ENCODE assay signal across 33 cellular contexts in the genomic region with DNA sequence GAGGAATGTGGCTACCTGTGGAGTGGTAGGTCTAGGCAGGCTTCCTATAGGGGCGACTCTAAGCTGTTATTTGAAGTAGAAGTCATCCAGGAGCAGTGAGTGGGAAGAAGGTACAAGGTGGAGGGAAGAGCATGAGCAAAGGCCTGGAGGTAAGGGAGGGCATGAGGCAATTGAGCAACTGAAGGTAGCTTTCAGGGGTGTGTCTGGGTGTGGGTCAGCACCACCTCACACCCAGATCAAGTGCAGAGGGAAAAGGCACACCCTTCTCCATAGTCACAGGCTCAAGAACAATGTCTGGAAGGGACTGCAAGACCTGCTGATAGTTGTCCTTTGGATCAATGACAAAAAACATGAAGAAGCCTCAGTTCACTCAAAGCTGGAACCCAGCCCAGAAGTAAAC. TPM values are rescaled to one million over a fixed set of nuclear protein-coding genes. Genes with fewer than 3 reads are reported as not detected.
"Had no signal": no experiment of that assay in that cellular context is flagged by ENCODE, and none has a peak within 500 bp of the region (broad histone marks: within the 10 kb centered on the region; RNA-seq: fewer than 3 reads in every experiment).

No MANE protein-coding gene starts in this region.

- H3K4me3 ChIP-seq: cardiac muscle cell had no signal

- H3K36me3 ChIP-seq: brain microvascular endothelial cell, cardiac muscle cell had no signal

- H3K27me3 ChIP-seq: brain microvascular endothelial cell had no signal

- DNase-seq: activated B cell treated with CpG ODN at 0.5 μM for 24 hours; activated CD4-positive, alpha-beta memory T cell treated with anti-CD3 and anti-CD28 coated beads for 36 hours; activated CD4-positive, alpha-beta T cell treated with anti-CD3 and anti-CD28 coated beads for 4 hours; activated CD4-positive, alpha-beta T cell treated with anti-CD3 and anti-CD28 coated beads, Interleukin-2, amount 50 U/mL, for 1 hour; activated CD4-positive, CD25-positive, alpha-beta regulatory T cell treated with anti-CD3 and anti-CD28 coated beads, Interleukin-2, amount 50 U/mL, for 72 hours; activated CD8-positive, alpha-beta memory T cell treated with anti-CD3 and anti-CD28 coated beads for 24 hours; activated CD8-positive, alpha-beta memory T cell treated with anti-CD3 and anti-CD28 coated beads, Interleukin-2, amount 10 ng/mL, durations not matched to agents 7 days and 5 days; activated effector memory CD4-positive, alpha-beta T cell treated with anti-CD3 and anti-CD28 coated beads, Interleukin-2, amount 50 U/mL, for 16 hours; activated naive CD4-positive, alpha-beta T cell; activated naive CD4-positive, alpha-beta T cell treated with anti-CD3 and anti-CD28 coated beads, Interleukin-2, amount 50 U/mL, for 16 hours; activated naive CD8-positive, alpha-beta T cell treated with anti-CD3 and anti-CD28 coated beads for 36 hours; activated T-cell treated with anti-CD3 and anti-CD28 coated beads, Interleukin-2, amount 50 U/mL, for 1 hour; activated T-cell treated with anti-CD3 and anti-CD28 coated beads, Interleukin-2, amount 50 U/mL, for 72 hours; amniotic stem cell; aorta; brain microvascular endothelial cell; NCI-H1436 treated with DMSO at 0.1 percent for 48 hours; NCI-H1694 treated with DMSO at 0.1 percent for 48 hours; NCI-H2029; NCI-H345; NCI-H510A; NCI-H526; NCI-H748 treated with DMSO at 0.1 percent for 48 hours; NK-92 treated with Interleukin-12 subunit alpha and Interleukin-12 subunit beta, amount 100 ng/mL, for 24 hours; Right ventricle myocardium superior; SW 1271; T-helper 1 cell; T-helper 2 cell; T-helper 9 cell had no signal

- H3K27ac ChIP-seq: brain microvascular endothelial cell, cardiac muscle cell, VCaP had no signal

- H3K4me1 Mint-ChIP-seq: activated B cell treated with CpG ODN at 0.5 μM for 24 hours; activated CD8-positive, alpha-beta memory T cell treated with anti-CD3 and anti-CD28 coated beads, Interleukin-2, amount 10 ng/mL, durations not matched to agents 7 days and 5 days; activated naive CD8-positive, alpha-beta T cell treated with anti-CD3 and anti-CD28 coated beads for 36 hours; activated T-helper 17 cell treated with anti-CD3 and anti-CD28 coated beads, Interleukin-2, amount 50 U/mL, for 72 hours had no signal

- H3K4me3 Mint-ChIP-seq: activated B cell treated with CpG ODN at 0.5 μM for 24 hours; activated CD4-positive, alpha-beta memory T cell treated with anti-CD3 and anti-CD28 coated beads for 36 hours; activated CD8-positive, alpha-beta memory T cell treated with anti-CD3 and anti-CD28 coated beads, Interleukin-2, amount 10 ng/mL, durations not matched to agents 7 days and 5 days; activated naive CD8-positive, alpha-beta T cell treated with anti-CD3 and anti-CD28 coated beads for 36 hours; activated T-cell treated with anti-CD3 and anti-CD28 coated beads, Interleukin-2, amount 50 U/mL, for 72 hours; activated T-helper 17 cell treated with anti-CD3 and anti-CD28 coated beads, Interleukin-2, amount 50 U/mL, for 72 hours had no signal

- H3K9me3 Mint-ChIP-seq: activated B cell treated with CpG ODN at 0.5 μM for 24 hours; activated CD4-positive, alpha-beta memory T cell treated with anti-CD3 and anti-CD28 coated beads for 36 hours; activated naive CD8-positive, alpha-beta T cell treated with anti-CD3 and anti-CD28 coated beads for 36 hours; activated T-cell treated with anti-CD3 and anti-CD28 coated beads, Interleukin-2, amount 50 U/mL, for 72 hours; activated T-helper 17 cell treated with anti-CD3 and anti-CD28 coated beads, Interleukin-2, amount 50 U/mL, for 72 hours had no signal

- H3K27ac Mint-ChIP-seq: activated B cell treated with CpG ODN at 0.5 μM for 24 hours; activated CD4-positive, alpha-beta memory T cell treated with anti-CD3 and anti-CD28 coated beads for 36 hours; activated CD8-positive, alpha-beta memory T cell treated with anti-CD3 and anti-CD28 coated beads, Interleukin-2, amount 10 ng/mL, durations not matched to agents 7 days and 5 days; activated naive CD8-positive, alpha-beta T cell treated with anti-CD3 and anti-CD28 coated beads for 36 hours; activated T-cell treated with anti-CD3 and anti-CD28 coated beads, Interleukin-2, amount 50 U/mL, for 72 hours; activated T-helper 17 cell treated with anti-CD3 and anti-CD28 coated beads, Interleukin-2, amount 50 U/mL, for 72 hours had no signal

- ATAC-seq: activated CD8-positive, alpha-beta memory T cell treated with anti-CD3 and anti-CD28 coated beads, Interleukin-2, amount 10 ng/mL, durations not matched to agents 7 days and 5 days; activated T-cell treated with anti-CD3 and anti-CD28 coated beads, Interleukin-2, amount 50 U/mL, for 72 hours; activated T-helper 17 cell treated with anti-CD3 and anti-CD28 coated beads, Interleukin-2, amount 50 U/mL, for 72 hours had no signal

- H3K27me3 Mint-ChIP-seq: activated B cell treated with CpG ODN at 0.5 μM for 24 hours; activated CD8-positive, alpha-beta memory T cell treated with anti-CD3 and anti-CD28 coated beads, Interleukin-2, amount 10 ng/mL, durations not matched to agents 7 days and 5 days had no signal

- H3K36me3 Mint-ChIP-seq: activated CD4-positive, alpha-beta memory T cell treated with anti-CD3 and anti-CD28 coated beads for 36 hours; activated CD8-positive, alpha-beta memory T cell treated with anti-CD3 and anti-CD28 coated beads, Interleukin-2, amount 10 ng/mL, durations not matched to agents 7 days and 5 days; activated naive CD8-positive, alpha-beta T cell treated with anti-CD3 and anti-CD28 coated beads for 36 hours had no signal

RNA-seq across cellular contexts. Expression of gene IRX6, which starts 46.5 kb away (rescaled TPM):
- total RNA-seq: activated CD4-positive, alpha-beta memory T cell treated with anti-CD3 and anti-CD28 coated beads for 36 hours; activated CD8-positive, alpha-beta memory T cell treated with anti-CD3 and anti-CD28 coated beads, Interleukin-2, amount 10 ng/mL, durations not matched to agents 7 days and 5 days; activated naive CD8-positive, alpha-beta T cell treated with anti-CD3 and anti-CD28 coated beads for 36 hours; activated T-cell treated with anti-CD3 and anti-CD28 coated beads, Interleukin-2, amount 50 U/mL, for 72 hours; activated T-helper 17 cell treated with anti-CD3 and anti-CD28 coated beads, Interleukin-2, amount 50 U/mL, for 72 hours; M059J had no signal
- polyA plus RNA-seq: aorta had no signal
